Comparison of ENCODE assay signal across 11 cellular contexts in genomic region chr9:119026120-119026519, GRCh38.
DNase-seq lines count a peak whose midpoint lies in the region; ATAC-seq and TF ChIP-seq lines count a peak whose summit lies in the region.
"Had no signal": no experiment of that assay in that cellular context is flagged by ENCODE, and none has a peak within 500 bp of the region (broad histone marks: within the 10 kb centered on the region; RNA-seq: fewer than 3 reads in every experiment).

No MANE protein-coding gene starts in this region.

- no peak overlapping the region for H3K23ac ChIP-seq in mesenchymal stem cell (ENCODE audit: low read length in 2 of 2)

- no peak overlapping the region for H2BK12ac ChIP-seq in mesenchymal stem cell (ENCODE audit: low read length in 2 of 2)

- H3K14ac ChIP-seq in mesenchymal stem cell (ENCODE audit: low read length in 2 of 2), result no peak overlapping the region

- H3K4me1 ChIP-seq in mesenchymal stem cell (ENCODE audit: control insufficient read depth, insufficient read depth, low read depth, low read length) (no peaks in the 10 kb centered on the region), upper lobe of left lung (peaks cover 0 to 3% (median 0%) of the 10 kb centered on the region in 4 donors), HAP-1 (no peaks in the 10 kb centered on the region)

- TF ChIP-seq POLR2A in upper lobe of left lung (IDR thresholded peaks at IDR 0.05), result no peak

- no peak overlapping the region for H3K27ac ChIP-seq in mesenchymal stem cell (ENCODE audit: low read length, poor library complexity, severe bottlenecking)
- H3K27ac ChIP-seq in upper lobe of left lung, result peak overlapping the region; percentile 23 to 48 (median 32)

- no peaks in the 10 kb centered on the region for H3K9me3 ChIP-seq in mesenchymal stem cell (ENCODE audit: control insufficient read depth, low read length)
- H3K9me3 ChIP-seq in upper lobe of left lung, result no peaks in the 10 kb centered on the region
- H3K9me3 ChIP-seq in HAP-1, result no peaks in the 10 kb centered on the region

- no peak for TF ChIP-seq EP300 in upper lobe of left lung (IDR thresholded peaks at IDR 0.05)

- H3K27ac Mint-ChIP-seq in endothelial cell (ENCODE audit: unreplicated experiment), result no peak overlapping the region

- no peak overlapping the region for H2BK5ac ChIP-seq in mesenchymal stem cell (ENCODE audit: low read depth, low read length, poor library complexity, severe bottlenecking)

- H3K18ac ChIP-seq in mesenchymal stem cell (ENCODE audit: low read depth in 1 of 2, low read length in 2 of 2), result no peak overlapping the region

- TF ChIP-seq CTCF in upper lobe of left lung (IDR thresholded peaks at IDR 0.05) (no peak), endothelial cell (IDR thresholded peaks at IDR 0.05; ENCODE audit: unreplicated experiment) (no peak)

- H3K36me3 Mint-ChIP-seq in endothelial cell (ENCODE audit: low read depth, unreplicated experiment), result no peaks in the 10 kb centered on the region

- H2AFZ ChIP-seq in mesenchymal stem cell (ENCODE audit: low read depth, low read length), result no peak overlapping the region

- no peak overlapping the region for H3K4me3 Mint-ChIP-seq in endothelial cell (ENCODE audit: unreplicated experiment)

- H3K4me3 ChIP-seq in mesenchymal stem cell (ENCODE audit: insufficient read depth in 1 of 2, low read depth in 1 of 2, low read length in 2 of 2), result peak overlapping the region in 1 of 2 experiments; percentile 49
- H3K4me3 ChIP-seq in upper lobe of left lung, result no peak overlapping the region
- H3K4me3 ChIP-seq in HAP-1, result no peak overlapping the region

- no peak overlapping the region for H4K91ac ChIP-seq in mesenchymal stem cell (ENCODE audit: low read length)

- H3K4ac ChIP-seq in mesenchymal stem cell (ENCODE audit: low read depth in 1 of 2, low read length in 2 of 2), result no peak overlapping the region

- no peaks in the 10 kb centered on the region for H3K27me3 ChIP-seq in mesenchymal stem cell (ENCODE audit: control insufficient read depth in 1 of 2, insufficient read depth in 1 of 2, low read length in 2 of 2)
- H3K27me3 ChIP-seq in upper lobe of left lung, result no peaks in the 10 kb centered on the region
- no peaks in the 10 kb centered on the region for H3K27me3 ChIP-seq in HAP-1 (ENCODE audit: low read depth)

- peaks cover 3% of the 10 kb centered on the region for H3K27me3 Mint-ChIP-seq in endothelial cell (ENCODE audit: unreplicated experiment)

- no peak overlapping the region for H4K8ac ChIP-seq in mesenchymal stem cell (ENCODE audit: low read length)

- H3K9me3 Mint-ChIP-seq in endothelial cell (ENCODE audit: unreplicated experiment), result no peaks in the 10 kb centered on the region

- H2BK120ac ChIP-seq in mesenchymal stem cell (ENCODE audit: low read depth, low read length), result no peak overlapping the region

- H2BK15ac ChIP-seq in mesenchymal stem cell (ENCODE audit: low read depth, poor library complexity, severe bottlenecking), result no peak overlapping the region

- no peak overlapping the region for H3K4me2 ChIP-seq in mesenchymal stem cell (ENCODE audit: low read length, poor library complexity, severe bottlenecking)

- DNase-seq in DMS153 (lab: John Stamatoyannopoulos, UW) (peak; percentile 56), DMS153 treated with DMSO at 0.1 percent for 48 hours (lab: John Stamatoyannopoulos, UW; ENCODE audit: unreplicated experiment) (no peak), cerebellum (ENCODE audit: low spot score) (peak; percentile 69), mesenchymal stem cell (no peak), upper lobe of left lung (peak in 1 of 2 donors; percentile 24), HAP-1 (ENCODE audit: low spot score in 2 of 2) (no peak), endothelial cell (ENCODE audit: low spot score) (no peak)
- DNase-seq in activated CD4-positive, CD25-positive, alpha-beta regulatory T cell treated with anti-CD3 and anti-CD28 coated beads, Interleukin-2, amount 50 U/mL, for 72 hours, result no peak
- DNase-seq: 8988T; activated CD4-positive, CD25-positive, alpha-beta regulatory T cell; stimulated activated CD4-positive, alpha-beta T cell treated with anti-CD3 and anti-CD28 coated beads, Interleukin-12 subunit alpha, Interleukin-12 subunit beta, amount 100 ng/mL, for 4 hours had no signal

- H3K79me1 ChIP-seq in mesenchymal stem cell (replicated peaks; ENCODE audit: low read length, poor library complexity, severe bottlenecking), result no peaks in the 10 kb centered on the region

- H3K9ac ChIP-seq in mesenchymal stem cell (ENCODE audit: low read length), result peak overlapping the region; percentile 77

- ATAC-seq in upper lobe of left lung (ENCODE audit: low FRiP score in 2 of 2), result peak; percentile 54 to 68

- H3K36me3 ChIP-seq in mesenchymal stem cell (ENCODE audit: control insufficient read depth in 1 of 2, insufficient read depth in 2 of 2, low read depth in 1 of 2, low read length in 2 of 2) (no peaks in the 10 kb centered on the region), upper lobe of left lung (no peaks in the 10 kb centered on the region), HAP-1 (replicated peaks) (no peaks in the 10 kb centered on the region)

- 64% methylated on average over 4 of the region's 4 CpGs for WGBS in mesenchymal stem cell
- 48 to 49% methylated on average over 4 of the region's 4 CpGs for whole genome bisulfite sequencing in upper lobe of left lung, 2 donors

- in situ Hi-C loops in HAP-1 (cut with MboI; ENCODE audit: low sequenced_read_pairs), result no loop called here

- H2AK5ac ChIP-seq in mesenchymal stem cell (ENCODE audit: low read length, severe bottlenecking), result no peak overlapping the region

- H3K4me1 Mint-ChIP-seq in endothelial cell (ENCODE audit: unreplicated experiment), result no peaks in the 10 kb centered on the region

Comparison
In these comparisons a context has a peak if more than half of its experiments do, and no peak if none do; other contexts are left out.
1. DNase-seq: peak in DMS153 (single experiment) and cerebellum (single experiment); none in DMS153 treated with DMSO at 0.1 percent for 48 hours (single experiment), mesenchymal stem cell (single experiment), activated CD4-positive, CD25-positive, alpha-beta regulatory T cell treated with anti-CD3 and anti-CD28 coated beads, Interleukin-2, amount 50 U/mL, for 72 hours (single experiment), HAP-1 (0 of 2) and endothelial cell (single experiment).